In genomic region chr9:125822902-125823301, GRCh38 we compare ENCODE assay signal across 21 cellular contexts.
DNase-seq lines count a peak whose midpoint lies in the region; ATAC-seq and TF ChIP-seq lines count a peak whose summit lies in the region.
"Had no signal": no experiment of that assay in that cellular context is flagged by ENCODE, and none has a peak within 500 bp of the region (broad histone marks: within the 10 kb centered on the region; RNA-seq: fewer than 3 reads in every experiment).

No MANE protein-coding gene starts in this region.

- no peaks in the 10 kb centered on the region for H3K27me3 ChIP-seq in CD4-positive, CD25-positive, alpha-beta regulatory T cell (ENCODE audit: control insufficient read depth, insufficient read depth, low read length)
- H3K27me3 ChIP-seq: adrenal gland, foreskin keratinocyte had no signal

- no peaks in the 10 kb centered on the region for H3K36me3 Mint-ChIP-seq in CD4-positive, CD25-positive, alpha-beta regulatory T cell
- no peaks in the 10 kb centered on the region for H3K36me3 Mint-ChIP-seq in HFFc6 (ENCODE audit: low read depth)
- no peaks in the 10 kb centered on the region for H3K36me3 Mint-ChIP-seq in T-cell
- no peaks in the 10 kb centered on the region for H3K36me3 Mint-ChIP-seq in immature natural killer cell

- peak overlapping the region in 2 of 3 donors; percentile 82 to 88 for H3K27ac Mint-ChIP-seq in CD4-positive, CD25-positive, alpha-beta regulatory T cell
- H3K27ac Mint-ChIP-seq in HFFc6 = peak overlapping the region; percentile 54; the same call in 1 of the 2 replicates
- peak overlapping the region in 1 of 2 donors; percentile 55 for H3K27ac Mint-ChIP-seq in T-cell
- H3K27ac Mint-ChIP-seq in immature natural killer cell = peak overlapping the region in 4 of 6 donors; percentile 46 to 91 (median 78)

- CTCF ChIA-PET in T-cell (lab: Charles Lee) = no interaction called here

- no peak for TF ChIP-seq CTCF in HFFc6 (IDR thresholded peaks at IDR 0.05)

- no peaks in the 10 kb centered on the region for H3K27me3 Mint-ChIP-seq in CD4-positive, CD25-positive, alpha-beta regulatory T cell
- H3K27me3 Mint-ChIP-seq in HFFc6 (ENCODE audit: insufficient read depth) (no peaks in the 10 kb centered on the region), T-cell (no peaks in the 10 kb centered on the region), immature natural killer cell (ENCODE audit: low read depth in 3 of 3) (no peaks in the 10 kb centered on the region)

- H3K9me3 ChIP-seq in CD4-positive, CD25-positive, alpha-beta regulatory T cell (ENCODE audit: control insufficient read depth in 2 of 2, low read length in 2 of 2) = no peaks in the 10 kb centered on the region

- ATAC-seq in CD4-positive, CD25-positive, alpha-beta regulatory T cell (ENCODE audit: low read depth in 2 of 2) = no peak
- no peak for ATAC-seq in T-cell (replicated peaks in 1 of 4)
- ATAC-seq: foreskin keratinocyte, GM23338 had no signal

- peaks cover 13% of the 10 kb centered on the region for H3K4me1 ChIP-seq in CD4-positive, CD25-positive, alpha-beta regulatory T cell (ENCODE audit: control insufficient read depth, insufficient read depth, low read length, poor library complexity, severe bottlenecking)
- H3K4me1 ChIP-seq: foreskin keratinocyte had no signal

- peak overlapping the region in 1 of 4 donors; percentile 47 for H3K4me3 Mint-ChIP-seq in CD4-positive, CD25-positive, alpha-beta regulatory T cell
- no peak overlapping the region for H3K4me3 Mint-ChIP-seq in HFFc6
- peak overlapping the region in 2 of 3 donors; percentile 68 to 82 for H3K4me3 Mint-ChIP-seq in T-cell
- peak overlapping the region in 3 of 5 donors; percentile 32 to 91 (median 40) for H3K4me3 Mint-ChIP-seq in immature natural killer cell
- H3K4me3 Mint-ChIP-seq: GM23338 had no signal

- no peak overlapping the region for H3K4me3 ChIP-seq in CD4-positive, CD25-positive, alpha-beta regulatory T cell (ENCODE audit: low read depth, low read length)
- H3K4me3 ChIP-seq: adrenal gland, GM23338 had no signal

- H3K27ac ChIP-seq in CD4-positive, CD25-positive, alpha-beta regulatory T cell (ENCODE audit: insufficient read depth, low read length, poor library complexity, severe bottlenecking) = peak overlapping the region; percentile 60
- H3K27ac ChIP-seq: C4-2B, foreskin keratinocyte had no signal

- DNase-seq in CD4-positive, CD25-positive, alpha-beta regulatory T cell = no peak
- DNase-seq in HFFc6 (no peak), T-cell (no peak), immature natural killer cell (no peak), NCI-H1417 (lab: John Stamatoyannopoulos, UW) (no peak), EL (no peak), hypothalamus (lab: John Stamatoyannopoulos, UW) (no peak)
- no peak for DNase-seq in activated CD8-positive, alpha-beta memory T cell treated with anti-CD3 and anti-CD28 coated beads for 24 hours
- DNase-seq: activated CD4-positive, alpha-beta T cell treated with anti-CD3 and anti-CD28 coated beads, Interleukin-2, amount 50 U/mL, for 1 hour; activated CD8-positive, alpha-beta memory T cell treated with anti-CD3 and anti-CD28 coated beads, Interleukin-2, amount 50 U/mL, for 48 hours; activated effector memory CD4-positive, alpha-beta T cell treated with Interleukin-2 at 50 U/mL for 16 hours; adrenal gland; dermis blood vessel endothelial cell; foreskin keratinocyte; NCI-H1105 treated with DMSO at 0.1 percent for 48 hours; NCI-H69; occipital lobe; SHP77; substantia nigra had no signal

- POLR2A ChIA-PET in T-cell (lab: Charles Lee) = interaction anchor here in 1 of 2 donors (0.6 kb wide), 1 partner anchor 135 kb away, joined by 4 read pairs; no protein-coding TSS in a partner anchor

- no peaks in the 10 kb centered on the region for H3K9me3 Mint-ChIP-seq in CD4-positive, CD25-positive, alpha-beta regulatory T cell
- H3K9me3 Mint-ChIP-seq in HFFc6 (no peaks in the 10 kb centered on the region), T-cell (no peaks in the 10 kb centered on the region), immature natural killer cell (no peaks in the 10 kb centered on the region)
- H3K9me3 Mint-ChIP-seq: GM23338 had no signal

- no peaks in the 10 kb centered on the region for H3K36me3 ChIP-seq in CD4-positive, CD25-positive, alpha-beta regulatory T cell (ENCODE audit: control insufficient read depth, insufficient read depth, low read length)
- H3K36me3 ChIP-seq: adrenal gland had no signal

- H3K4me1 Mint-ChIP-seq in CD4-positive, CD25-positive, alpha-beta regulatory T cell = peaks cover 11 to 30% (median 20%) of the 10 kb centered on the region in 4 donors
- peaks cover 42% of the 10 kb centered on the region for H3K4me1 Mint-ChIP-seq in HFFc6 (ENCODE audit: low read depth)
- H3K4me1 Mint-ChIP-seq in T-cell = peaks cover 32 to 44% (median 38%) of the 10 kb centered on the region in 3 donors
- peaks cover 16 to 44% of the 10 kb centered on the region in 2 donors for H3K4me1 Mint-ChIP-seq in immature natural killer cell
